1 cellular context compared by ENCODE assay signal in the genomic region with DNA sequence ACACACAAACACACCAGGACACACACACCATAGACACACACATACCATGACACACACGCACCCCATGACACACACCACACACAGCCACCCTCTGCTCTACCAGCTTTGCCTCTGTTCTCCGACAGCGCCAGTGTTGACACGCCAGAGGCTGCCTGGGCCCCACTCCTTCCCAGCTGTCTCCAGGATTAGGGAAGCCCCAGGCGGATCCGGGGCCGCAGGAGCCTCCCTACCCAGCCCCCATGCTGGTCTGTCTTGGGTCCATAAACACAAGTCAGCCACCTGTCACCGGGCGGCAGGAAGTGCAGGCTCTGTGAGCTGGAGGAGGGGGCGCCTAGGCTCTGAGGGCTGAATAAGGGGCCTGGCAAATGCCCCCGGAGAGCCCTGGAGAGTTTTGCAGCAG.
TF ChIP-seq lines count a peak whose summit lies in the region.

No MANE protein-coding gene starts in this region.

TF ChIP-seq in SK-N-SH, 30 proteins besides CTCF, POLR2A, EP300 and RAD21 (continued from another document):
- TF ChIP-seq, protein P1, sequence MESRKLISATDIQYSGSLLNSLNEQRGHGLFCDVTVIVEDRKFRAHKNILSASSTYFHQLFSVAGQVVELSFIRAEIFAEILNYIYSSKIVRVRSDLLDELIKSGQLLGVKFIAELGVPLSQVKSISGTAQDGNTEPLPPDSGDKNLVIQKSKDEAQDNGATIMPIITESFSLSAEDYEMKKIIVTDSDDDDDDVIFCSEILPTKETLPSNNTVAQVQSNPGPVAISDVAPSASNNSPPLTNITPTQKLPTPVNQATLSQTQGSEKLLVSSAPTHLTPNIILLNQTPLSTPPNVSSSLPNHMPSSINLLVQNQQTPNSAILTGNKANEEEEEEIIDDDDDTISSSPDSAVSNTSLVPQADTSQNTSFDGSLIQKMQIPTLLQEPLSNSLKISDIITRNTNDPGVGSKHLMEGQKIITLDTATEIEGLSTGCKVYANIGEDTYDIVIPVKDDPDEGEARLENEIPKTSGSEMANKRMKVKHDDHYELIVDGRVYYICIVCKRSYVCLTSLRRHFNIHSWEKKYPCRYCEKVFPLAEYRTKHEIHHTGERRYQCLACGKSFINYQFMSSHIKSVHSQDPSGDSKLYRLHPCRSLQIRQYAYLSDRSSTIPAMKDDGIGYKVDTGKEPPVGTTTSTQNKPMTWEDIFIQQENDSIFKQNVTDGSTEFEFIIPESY (IDR thresholded peaks at IDR 0.05; ENCODE audit: borderline replicate concordance, low read depth), result no peak
- TF ChIP-seq RXRA (IDR thresholded peaks at IDR 0.05; ENCODE audit: borderline replicate concordance, low read depth) (no peak), TEAD4 (IDR thresholded peaks at IDR 0.05; ENCODE audit: borderline replicate concordance, insufficient read depth) (no peak), NFIC (IDR thresholded peaks at IDR 0.05; ENCODE audit: borderline replicate concordance) (no peak)
